In the genomic region with DNA sequence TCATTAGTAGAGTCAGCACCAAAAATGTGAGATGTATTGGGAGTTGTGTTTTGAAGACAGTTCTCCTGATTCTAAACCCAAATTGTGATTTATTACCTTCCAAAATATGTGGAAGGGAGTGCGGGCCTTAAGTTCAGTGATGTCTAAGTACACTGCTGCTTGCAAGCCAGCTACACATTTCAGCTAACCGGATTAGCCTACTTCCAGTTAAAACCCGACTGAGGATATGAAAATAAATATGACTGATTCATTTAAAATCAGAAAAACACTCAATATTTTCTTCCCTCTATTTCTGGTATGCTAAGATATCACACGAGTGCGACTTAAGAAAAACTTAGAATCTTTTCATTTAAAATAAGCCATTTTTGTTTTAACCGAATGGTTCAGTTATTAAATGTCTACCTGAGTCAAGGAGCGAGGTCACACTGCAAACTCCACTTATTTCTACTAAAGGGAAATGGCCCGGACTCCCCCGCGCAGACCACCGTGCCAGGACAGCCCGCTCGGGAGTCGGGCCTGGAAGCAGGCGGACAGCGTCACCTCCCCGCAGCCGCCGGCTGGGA, we compare ENCODE assay signal across 8 cellular contexts. TPM values are rescaled to one million over a fixed set of nuclear protein-coding genes. Genes with fewer than 3 reads are reported as not detected.
DNase-seq lines count a peak whose midpoint lies in the region; ATAC-seq and TF ChIP-seq lines count a peak whose summit lies in the region.

No MANE protein-coding gene starts in this region.

- WGBS in mammary epithelial cell (ENCODE audit: low coverage, missing lambda C conversion rate) = 4% methylated on average over 8 of the region's 19 CpGs

- no peak overlapping the region for H2AFZ ChIP-seq in mammary epithelial cell (ENCODE audit: low read depth, low read length)

- H3K36me3 ChIP-seq in CD8-positive, alpha-beta T cell (ENCODE audit: insufficient read depth, low read length) = no peaks in the 10 kb centered on the region
- peaks cover 16% of the 10 kb centered on the region for H3K36me3 ChIP-seq in mammary epithelial cell (ENCODE audit: insufficient read depth, low read length)
- no peaks in the 10 kb centered on the region for H3K36me3 ChIP-seq in uterus

- peaks cover 13% of the 10 kb centered on the region for H3K4me1 ChIP-seq in CD8-positive, alpha-beta T cell (ENCODE audit: insufficient read depth, low read length)
- H3K4me1 ChIP-seq in mammary epithelial cell (ENCODE audit: insufficient read depth, low read length) (peaks cover 45% of the 10 kb centered on the region), uterus (no peaks in the 10 kb centered on the region)

- no peaks in the 10 kb centered on the region for H3K9me3 ChIP-seq in CD8-positive, alpha-beta T cell (ENCODE audit: low read length)
- H3K9me3 ChIP-seq in mammary epithelial cell (replicated peaks; ENCODE audit: insufficient read depth, low read length) = no peaks in the 10 kb centered on the region
- no peaks in the 10 kb centered on the region for H3K9me3 ChIP-seq in uterus

- no TSS peak for BruUV-seq in mammary epithelial cell (replicated peaks; lab: Mats Ljungman, UMichigan)

- no peak overlapping the region for H3K27ac ChIP-seq in CD8-positive, alpha-beta T cell (ENCODE audit: low read depth, low read length)
- H3K27ac ChIP-seq in mammary epithelial cell (ENCODE audit: insufficient read depth, low read depth, low read length) (peak overlapping the region; percentile 92), uterus (peak overlapping the region; percentile 84 to 86)

- no peak for TF ChIP-seq POLR2A in uterus (IDR thresholded peaks at IDR 0.05)

- TF ChIP-seq CTCF in CD8-positive, alpha-beta T cell (IDR thresholded peaks at IDR 0.05) = no peak
- TF ChIP-seq CTCF in mammary epithelial cell (conservative IDR thresholded peaks at IDR 0.05 in 1 of 2, IDR thresholded peaks at IDR 0.05 in 1 of 2; ENCODE audit: extremely low read depth in 1 of 2, insufficient read depth in 1 of 2, low read depth in 1 of 2, low read length in 2 of 2) (peak in 1 of 2 donors; percentile 12), uterus (IDR thresholded peaks at IDR 0.05) (no peak)

- no peak for DNase-seq in CD8-positive, alpha-beta T cell
- no peak for DNase-seq in Jurkat, Clone E6-1 (ENCODE audit: low read depth, low spot score)
- DNase-seq in mammary epithelial cell (no peak), lung microvascular endothelial cell (ENCODE audit: low read depth in 2 of 2) (peak; percentile 43 to 57), uterus (no peak)
- no peak for DNase-seq in central memory CD4-positive, alpha-beta T cell

- intact Hi-C loops in CD8-positive, alpha-beta T cell (cut with DNase I, micrococcal nuclease) = loop anchor here in 1 of 2 experiments (5.0 kb wide), 1 partner anchor 61 kb away; a partner anchor contains a TSS
- intact Hi-C loops in mammary epithelial cell (cut with micrococcal nuclease) (loop anchor here (2.0 kb wide), 1 partner anchor 21 kb away; no protein-coding TSS in a partner anchor), uterus (cut with DNase I; ENCODE audit: low total_unique reads) (no loop called here)

- no peak for ATAC-seq in CD8-positive, alpha-beta T cell
- ATAC-seq in GM21576 (IDR thresholded peaks at IDR 0.05; ENCODE audit: unreplicated experiment) (no peak), HG02884 (IDR thresholded peaks at IDR 0.05; ENCODE audit: unreplicated experiment) (no peak)

- peaks cover 3% of the 10 kb centered on the region for H3K27me3 ChIP-seq in CD8-positive, alpha-beta T cell (ENCODE audit: insufficient read depth, low read length)
- H3K27me3 ChIP-seq in mammary epithelial cell (ENCODE audit: insufficient read depth, low read length) (no peaks in the 10 kb centered on the region), uterus (no peaks in the 10 kb centered on the region)

- no peaks in the 10 kb centered on the region for H3K9me3 Mint-ChIP-seq in CD8-positive, alpha-beta T cell

- H3K27me3 Mint-ChIP-seq in CD8-positive, alpha-beta T cell (ENCODE audit: low read depth) = peaks cover 19% of the 10 kb centered on the region

- H3K4me3 ChIP-seq in CD8-positive, alpha-beta T cell (ENCODE audit: low read depth, low read length) = peak overlapping the region; percentile 88
- peak overlapping the region; percentile 85 for H3K4me3 ChIP-seq in Jurkat, Clone E6-1 (ENCODE audit: low read length)
- H3K4me3 ChIP-seq in mammary epithelial cell (replicated peaks in 1 of 3; ENCODE audit: insufficient read depth in 1 of 3, low read depth in 2 of 3, low read length in 3 of 3) (peak overlapping the region; percentile 96 to 98 (median 96)), uterus (peak overlapping the region; percentile 67 to 78)

- CTCF ChIA-PET in CD8-positive, alpha-beta T cell (lab: Charles Lee) = interaction anchor here (0.5 to 1.2 kb wide), 2 partner anchors 28 to 169 kb away, joined by 3 read pairs; no protein-coding TSS in a partner anchor
- CTCF ChIA-PET in mammary epithelial cell (lab: Charles Lee; ENCODE audit: low non-redundant PET) = no interaction called here

- H3K9ac ChIP-seq in mammary epithelial cell (ENCODE audit: insufficient read depth, low read length) = peak overlapping the region; percentile 99

- in situ Hi-C loops in mammary epithelial cell (cut with MboI; ENCODE audit: low sequenced_read_pairs in 2 of 2) = no loop called here

- H3K4me1 Mint-ChIP-seq in CD8-positive, alpha-beta T cell (ENCODE audit: low read depth) = peaks cover 12% of the 10 kb centered on the region

- dilution Hi-C loops in mammary epithelial cell (cut with HindIII; ENCODE audit: low sequenced_read_pairs) = no loop called here

- peaks cover 1% of the 10 kb centered on the region for H3K36me3 Mint-ChIP-seq in CD8-positive, alpha-beta T cell

- peaks cover 55% of the 10 kb centered on the region for H3K79me2 ChIP-seq in mammary epithelial cell (ENCODE audit: insufficient read depth, low read length)

- peaks cover 2% of the 10 kb centered on the region for H4K20me1 ChIP-seq in mammary epithelial cell (ENCODE audit: insufficient read depth, low read length)

- POLR2A ChIA-PET in CD8-positive, alpha-beta T cell (lab: Charles Lee) = no interaction called here

- peak overlapping the region; percentile 80 for H3K27ac Mint-ChIP-seq in CD8-positive, alpha-beta T cell

- peak overlapping the region; percentile 86 for H3K4me2 ChIP-seq in mammary epithelial cell (ENCODE audit: insufficient read depth, low read depth, low read length)

- H3K4me3 Mint-ChIP-seq in CD8-positive, alpha-beta T cell = peak overlapping the region; percentile 85

RNA-seq across cellular contexts. Expression of a gene that starts 0.8 kb away (rescaled TPM):
- total RNA-seq in CD8-positive, alpha-beta T cell = under 1 TPM; 0.38 to 0.64 TPM
- 36.4 TPM for polyA plus RNA-seq in Jurkat, Clone E6-1 (2012; ENCODE audit: insufficient read depth, insufficient read length)
- total RNA-seq in mammary epithelial cell (100 to 1,000 TPM; 158 to 363 TPM), lung microvascular endothelial cell (31.4 and 32.9 TPM in 2 replicates), uterus (100 to 1,000 TPM in 1 of 4 donors, 10 to 100 TPM in 3; 27.4 to 100 (median 62.7) TPM)
- polyA plus RNA-seq in mammary epithelial cell = 280 TPM
- polyA minus RNA-seq in mammary epithelial cell = 170 TPM

Comparison
In these comparisons a context has a peak if more than half of its experiments do, and no peak if none do; other contexts are left out.
1. DNase-seq: peak in lung microvascular endothelial cell (2 of 2); none in CD8-positive, alpha-beta T cell (0 of 7), Jurkat, Clone E6-1 (single experiment), mammary epithelial cell (single experiment), uterus (0 of 2) and central memory CD4-positive, alpha-beta T cell (single experiment).
2. RNA of a gene that starts 0.8 kb away (total RNA-seq): 158 to 363 TPM in mammary epithelial cell, 27.4 to 100 TPM in uterus and 31.4 to 32.9 TPM in lung microvascular endothelial cell; 0.38 to 0.64 TPM in CD8-positive, alpha-beta T cell; every median in the first group is over 10 times any median in the second.
3. Peak in every context shown above with its lines, with median percentiles within 50 percentile points of each other: H3K4me3 ChIP-seq.